8 cellular contexts compared by ENCODE assay signal in the genomic region with DNA sequence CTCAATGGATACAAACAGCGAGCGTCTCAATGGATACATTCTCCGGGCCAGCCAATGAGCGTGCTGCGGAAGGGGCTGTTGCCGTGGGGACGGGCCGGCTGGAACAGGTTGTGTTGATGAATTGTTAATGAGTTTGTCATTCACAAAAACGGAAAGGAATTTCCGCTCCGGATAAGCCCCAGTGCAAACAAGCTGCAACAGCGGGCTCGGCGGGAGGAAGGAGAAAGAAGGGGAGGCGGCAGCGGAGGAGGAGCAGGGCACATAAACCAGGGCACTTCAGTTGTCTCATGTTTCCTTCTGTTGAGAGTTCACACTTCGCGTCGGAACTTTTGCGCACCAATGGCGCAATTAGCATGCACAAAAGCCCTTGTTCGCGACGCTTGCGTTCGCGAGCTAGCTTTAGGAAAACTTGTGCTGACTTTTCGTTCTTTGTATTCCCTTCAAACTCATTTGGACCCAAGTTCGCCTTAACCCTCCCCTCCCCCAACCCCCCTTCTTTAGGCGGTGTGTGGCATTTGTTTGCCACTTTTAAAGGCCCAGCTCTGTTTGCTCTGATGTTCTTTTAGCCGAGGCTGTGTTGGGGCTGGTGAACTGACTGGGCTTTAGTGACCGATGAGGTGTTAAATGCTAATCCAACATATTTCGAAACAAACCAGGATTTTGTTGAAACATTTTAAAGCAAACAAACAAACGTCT. TPM values are rescaled to one million over a fixed set of nuclear protein-coding genes. Genes with fewer than 3 reads are reported as not detected.
DNase-seq lines count a peak whose midpoint lies in the region; ATAC-seq and TF ChIP-seq lines count a peak whose summit lies in the region.

A gene with protein sequence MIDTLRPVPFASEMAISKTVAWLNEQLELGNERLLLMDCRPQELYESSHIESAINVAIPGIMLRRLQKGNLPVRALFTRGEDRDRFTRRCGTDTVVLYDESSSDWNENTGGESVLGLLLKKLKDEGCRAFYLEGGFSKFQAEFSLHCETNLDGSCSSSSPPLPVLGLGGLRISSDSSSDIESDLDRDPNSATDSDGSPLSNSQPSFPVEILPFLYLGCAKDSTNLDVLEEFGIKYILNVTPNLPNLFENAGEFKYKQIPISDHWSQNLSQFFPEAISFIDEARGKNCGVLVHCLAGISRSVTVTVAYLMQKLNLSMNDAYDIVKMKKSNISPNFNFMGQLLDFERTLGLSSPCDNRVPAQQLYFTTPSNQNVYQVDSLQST (minus strand): TSS at position 10 of the 696 bp plus-strand sequence. CDS start 462 bp downstream, outside the sequence.

- H3K4me1 ChIP-seq in iPS-20b (ENCODE audit: insufficient read depth, low read length) = peaks cover 43% of the 10 kb centered on the region
- peaks cover 39% of the 10 kb centered on the region for H3K4me1 ChIP-seq in skeletal muscle satellite cell (ENCODE audit: control insufficient read depth, insufficient read depth, low read length)

- H3K4me3 ChIP-seq in cardiac fibroblast (replicated peaks in 1 of 2; ENCODE audit: low read depth in 2 of 2, low read length in 2 of 2) = peak within 1 kb of the TSS; percentile 97 to 99
- peak within 1 kb of the TSS; percentile 79 for H3K4me3 ChIP-seq in iPS-20b (ENCODE audit: low read length)
- peak within 1 kb of the TSS; percentile 96 for H3K4me3 ChIP-seq in skeletal muscle satellite cell (ENCODE audit: low read length)

- H3K4me2 ChIP-seq in skeletal muscle satellite cell (ENCODE audit: low read length) = peak within 1 kb of the TSS; percentile 95

- H3K9ac ChIP-seq in iPS-20b (ENCODE audit: low read depth, low read length) (peak within 1 kb of the TSS; percentile 92), skeletal muscle satellite cell (ENCODE audit: low read depth, low read length) (peak within 1 kb of the TSS; percentile 96)

- TF ChIP-seq CTCF in GM10248 (IDR thresholded peaks at IDR 0.05; ENCODE audit: control extremely low read depth, extremely low read depth, low read depth, missing control alignments) = no peak
- TF ChIP-seq CTCF in cardiac fibroblast (IDR thresholded peaks at IDR 0.05; ENCODE audit: low read depth, low read length) = no peak

- H3K27me3 ChIP-seq in iPS-20b (ENCODE audit: insufficient read depth, low read length) (peaks cover 70% of the 10 kb centered on the region), skeletal muscle satellite cell (ENCODE audit: control insufficient read depth, insufficient read depth, low read length) (no peaks in the 10 kb centered on the region)

- DNase-seq in GM10248 (ENCODE audit: extremely low spot score) (peak; percentile 65), NCI-H345 (lab: John Stamatoyannopoulos, UW) (peak; percentile 99), cardiac fibroblast (ENCODE audit: low read depth in 2 of 2) (peak; percentile 99 to 100)
- DNase-seq in activated CD4-positive, CD25-positive, alpha-beta regulatory T cell treated with anti-CD3 and anti-CD28 coated beads, Interleukin-2, amount 50 U/mL, for 16 hours (ENCODE audit: low read depth, low spot score) = peak; percentile 66

- peak within 1 kb of the TSS; percentile 84 for H3K27ac ChIP-seq in iPS-20b (ENCODE audit: low read length)

- CTCF ChIA-PET in GM10248 (lab: Yijun Ruan, JAX) = interaction anchor here (0.9 to 1.1 kb wide), 3 partner anchors 109 to 335 kb away, joined by 3 to 5 read pairs (median 3); no protein-coding TSS in a partner anchor

- H3K9me3 ChIP-seq in iPS-20b (ENCODE audit: insufficient read depth, low read depth, low read length) (no peaks in the 10 kb centered on the region), skeletal muscle satellite cell (replicated peaks; ENCODE audit: low read length) (no peaks in the 10 kb centered on the region)

- peaks cover 34% of the 10 kb centered on the region for H3K36me3 ChIP-seq in iPS-20b (ENCODE audit: insufficient read depth, low read depth, low read length)
- peaks cover 30% of the 10 kb centered on the region for H3K36me3 ChIP-seq in skeletal muscle satellite cell (ENCODE audit: insufficient read depth, low read length)

- POLR2A ChIA-PET in GM10248 (lab: Yijun Ruan, JAX) = no interaction called here

- peak; percentile 58 for ATAC-seq in HG03097 (IDR thresholded peaks at IDR 0.05; ENCODE audit: low FRiP score, unreplicated experiment)
- ATAC-seq in GM21526 (IDR thresholded peaks at IDR 0.05; ENCODE audit: low FRiP score, unreplicated experiment) = no peak

RNA-seq across cellular contexts. Expression of the gene that starts here (rescaled TPM):
- 161 and 205 TPM in 2 replicates for total RNA-seq in skeletal muscle satellite cell (2012; rRNA removed)
